In the genomic region with DNA sequence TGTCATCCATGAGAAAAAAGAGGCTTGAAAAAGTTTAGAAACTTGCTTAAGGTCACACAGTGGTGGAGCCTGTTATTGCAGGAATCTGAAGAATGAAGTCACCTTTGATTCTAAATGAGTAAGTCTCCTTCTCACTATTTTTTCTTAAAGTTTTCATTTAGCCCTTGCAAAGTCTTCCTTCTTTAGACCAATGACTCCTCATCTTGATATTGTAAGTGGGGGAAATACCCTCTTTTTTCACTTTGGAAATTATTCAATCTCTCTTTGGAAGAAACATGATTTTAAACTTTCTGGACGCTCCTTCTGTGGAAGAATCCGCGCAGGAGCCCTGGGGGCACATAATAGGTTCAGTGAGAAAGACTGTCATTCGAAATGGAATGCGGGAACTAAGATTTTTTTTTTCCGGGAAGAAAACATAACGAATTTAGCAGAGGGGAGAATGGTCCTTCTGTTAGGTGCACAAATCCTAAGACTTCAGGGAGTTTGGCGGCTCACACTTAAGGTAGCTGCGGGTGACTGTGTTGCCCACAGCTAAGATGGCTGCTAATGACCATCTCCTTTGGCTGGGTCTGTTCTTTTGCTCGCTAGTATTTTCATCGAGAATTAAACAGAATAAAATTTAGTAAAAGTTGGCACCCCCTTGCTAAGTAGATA, we compare ENCODE assay signal across 8 cellular contexts. TPM values are rescaled to one million over a fixed set of nuclear protein-coding genes. Genes with fewer than 3 reads are reported as not detected.
A peak's percentile ranks its signal among the peaks of the same experiment; 100 is the strongest.
DNase-seq lines count a peak whose midpoint lies in the region; ATAC-seq and TF ChIP-seq lines count a peak whose summit lies in the region.

No MANE protein-coding gene starts in this region.

- in situ Hi-C loops in KBM-7 (cut with MboI; ENCODE audit: low pct_unique_long_range_greater_than_20kb, low sequenced_read_pairs), result no loop called here

- H3K27me3 Mint-ChIP-seq in activated T-cell treated with anti-CD3 and anti-CD28 coated beads, Interleukin-2, amount 50 U/mL, for 4 hours (ENCODE audit: low read depth), result peaks cover 2% of the 10 kb centered on the region

- TF ChIP-seq CTCF in foreskin keratinocyte (conservative IDR thresholded peaks at IDR 0.05), result peak; percentile 54
- TF ChIP-seq CTCF in omental fat pad (IDR thresholded peaks at IDR 0.05), result no peak

- peak overlapping the region; percentile 91 for H3K27ac ChIP-seq in foreskin keratinocyte

- no peaks in the 10 kb centered on the region for H3K9me3 Mint-ChIP-seq in activated T-cell treated with anti-CD3 and anti-CD28 coated beads, Interleukin-2, amount 50 U/mL, for 4 hours

- H3K4me3 Mint-ChIP-seq in activated T-cell treated with anti-CD3 and anti-CD28 coated beads, Interleukin-2, amount 50 U/mL, for 4 hours, result peak overlapping the region; percentile 94

- DNase-seq in AG20443 (ENCODE audit: low spot score), result peak; percentile 53
- DNase-seq in NCI-H2196 (lab: John Stamatoyannopoulos, UW; ENCODE audit: unreplicated experiment), result peak; percentile 39
- peak; percentile 26 for DNase-seq in activated T-cell treated with anti-CD3 and anti-CD28 coated beads, Interleukin-2, amount 50 U/mL, for 4 hours
- DNase-seq in foreskin keratinocyte, result peak; percentile 66 to 90
- no peak for DNase-seq in omental fat pad (ENCODE audit: low spot score)
- no peak for DNase-seq in KBM-7

- peaks cover 39% of the 10 kb centered on the region for H3K4me1 Mint-ChIP-seq in activated T-cell treated with anti-CD3 and anti-CD28 coated beads, Interleukin-2, amount 50 U/mL, for 4 hours (ENCODE audit: low read depth)

- H3K27me3 ChIP-seq in foreskin keratinocyte, result no peaks in the 10 kb centered on the region

- H3K36me3 Mint-ChIP-seq in activated T-cell treated with anti-CD3 and anti-CD28 coated beads, Interleukin-2, amount 50 U/mL, for 4 hours (ENCODE audit: insufficient read depth), result peaks cover 10% of the 10 kb centered on the region

- ATAC-seq in GM18498 (IDR thresholded peaks at IDR 0.05; ENCODE audit: unreplicated experiment), result peak; percentile 59
- ATAC-seq in HG02884 (IDR thresholded peaks at IDR 0.05; ENCODE audit: unreplicated experiment), result peak; percentile 40
- ATAC-seq in activated T-cell treated with anti-CD3 and anti-CD28 coated beads, Interleukin-2, amount 50 U/mL, for 4 hours, result peak; percentile 65 to 70
- ATAC-seq in foreskin keratinocyte, result peak; percentile 41
- ATAC-seq in omental fat pad (ENCODE audit: low FRiP score), result peak; percentile 70

- H3K4me1 ChIP-seq in foreskin keratinocyte, result peaks cover 39% of the 10 kb centered on the region

RNA-seq across cellular contexts. Expression of a gene that starts 0.6 kb away (rescaled TPM):
- 10 to 100 TPM; 55.7 to 61.4 (median 56.1) TPM for total RNA-seq in activated T-cell treated with anti-CD3 and anti-CD28 coated beads, Interleukin-2, amount 50 U/mL, for 4 hours
- 79.5 and 85.7 TPM in 2 replicates for total RNA-seq in foreskin keratinocyte
- 19.6 and 22.0 TPM in 2 replicates for polyA plus RNA-seq in foreskin keratinocyte
- 10 to 100 TPM; 42.7 to 72.7 (median 47.1) TPM for total RNA-seq in omental fat pad

Comparison
In these comparisons a context has a peak if more than half of its experiments do, and no peak if none do; other contexts are left out.
1. DNase-seq: peak in AG20443 (single experiment), NCI-H2196 (single experiment), activated T-cell treated with anti-CD3 and anti-CD28 coated beads, Interleukin-2, amount 50 U/mL, for 4 hours (single experiment) and foreskin keratinocyte (2 of 2); none in omental fat pad (single experiment) and KBM-7 (single experiment).
2. Peak in every context shown above with its lines, with median percentiles within 50 percentile points of each other: ATAC-seq.